ENCODE assay signal across 1 cellular context in genomic region chr2:177164584-177165052, GRCh38.
TF ChIP-seq lines count a peak whose summit lies in the region.

No MANE protein-coding gene starts in this region.

TF ChIP-seq in HEK293, 187 proteins besides CTCF, POLR2A, EP300 and RAD21 (continued from another document and continues in another):
- no peak for TF ChIP-seq ZNF18 (tag by site-specific recombination; IDR thresholded peaks at IDR 0.05)
- TF ChIP-seq PBX3 (CRISPR knock-in tag; IDR thresholded peaks at IDR 0.05): no peak
- no peak for TF ChIP-seq ZNF677 (tag by site-specific recombination; IDR thresholded peaks at IDR 0.05)
- TF ChIP-seq IKZF3 (tag by site-specific recombination; IDR thresholded peaks at IDR 0.05): 0 out of 2 replicates have a peak, but pooled peaks have one; percentile 39
- TF ChIP-seq ZNF394 (tag by site-specific recombination; IDR thresholded peaks at IDR 0.05; ENCODE audit: borderline replicate concordance): no peak
- no peak for TF ChIP-seq SCRT1 (tag by site-specific recombination; IDR thresholded peaks at IDR 0.05; ENCODE audit: borderline replicate concordance)
- TF ChIP-seq ZNF530 (tag by site-specific recombination; IDR thresholded peaks at IDR 0.05; ENCODE audit: low read depth): no peak
- no peak for TF ChIP-seq TCF7L2 (IDR thresholded peaks at IDR 0.05; ENCODE audit: borderline replicate concordance, low read depth, low read length)
- 0 out of 2 replicates have a peak, but pooled peaks have one; percentile 45 for TF ChIP-seq ZNF366 (tag by site-specific recombination; conservative IDR thresholded peaks at IDR 0.05)
- no peak for TF ChIP-seq ZNF830 (tag by site-specific recombination; IDR thresholded peaks at IDR 0.05; ENCODE audit: low read depth)
- TF ChIP-seq ZSCAN18 (tag by site-specific recombination; IDR thresholded peaks at IDR 0.05): no peak
- TF ChIP-seq ZNF133 (tag by site-specific recombination; IDR thresholded peaks at IDR 0.05): no peak
- TF ChIP-seq ZFP69B (tag by site-specific recombination; IDR thresholded peaks at IDR 0.05): peak; percentile 58; the same call in 1 of the 2 replicates
- TF ChIP-seq ZNF561 (tag by site-specific recombination; IDR thresholded peaks at IDR 0.05; ENCODE audit: borderline replicate concordance): peak; percentile 52; the same call in 1 of the 2 replicates
- no peak for TF ChIP-seq KLF9 (tag by site-specific recombination; IDR thresholded peaks at IDR 0.05; ENCODE audit: low read depth)
- peak; percentile 94 for TF ChIP-seq ZBTB17 (tag by site-specific recombination; IDR thresholded peaks at IDR 0.05)
- 0 out of 2 replicates have a peak, but pooled peaks have one; percentile 23 for TF ChIP-seq ZNF76 (tag by site-specific recombination; IDR thresholded peaks at IDR 0.05; ENCODE audit: borderline replicate concordance, low read depth)
- peak; percentile 73 for TF ChIP-seq SP7 (tag by site-specific recombination; IDR thresholded peaks at IDR 0.05)
- TF ChIP-seq ZNF404 (tag by site-specific recombination; IDR thresholded peaks at IDR 0.05): no peak
- TF ChIP-seq ZNF138 (tag by site-specific recombination; IDR thresholded peaks at IDR 0.05; ENCODE audit: borderline replicate concordance): no peak
- TF ChIP-seq ZNF610 (tag by site-specific recombination; IDR thresholded peaks at IDR 0.05; ENCODE audit: borderline replicate concordance): peak; percentile 41; the same call in 1 of the 2 replicates
- TF ChIP-seq ZXDB (tag by site-specific recombination; IDR thresholded peaks at IDR 0.05): peak; percentile 32; the same call in 1 of the 2 replicates
- peak; percentile 46; the same call in 1 of the 2 replicates for TF ChIP-seq ZNF335 (tag by site-specific recombination; conservative IDR thresholded peaks at IDR 0.05)
- peak; percentile 38; the same call in 1 of the 2 replicates for TF ChIP-seq ZBTB44 (tag by site-specific recombination; IDR thresholded peaks at IDR 0.05)
- TF ChIP-seq ZNF639 (tag by site-specific recombination; IDR thresholded peaks at IDR 0.05): peak; percentile 61
- TF ChIP-seq ZNF19 (tag by site-specific recombination; IDR thresholded peaks at IDR 0.05; ENCODE audit: low read depth): no peak
- no peak for TF ChIP-seq PRDM1 (tag by site-specific recombination; IDR thresholded peaks at IDR 0.05)
- peak; percentile 68 for TF ChIP-seq ZNF24 (tag by site-specific recombination; IDR thresholded peaks at IDR 0.05)
- peak; percentile 49 for TF ChIP-seq YY2 (tag by site-specific recombination; IDR thresholded peaks at IDR 0.05)
- TF ChIP-seq ZNF391 (tag by site-specific recombination; IDR thresholded peaks at IDR 0.05; ENCODE audit: borderline replicate concordance, low read depth): peak; percentile 40; the same call in 1 of the 2 replicates
- TF ChIP-seq OSR2 (tag by site-specific recombination; IDR thresholded peaks at IDR 0.05): no peak
- no peak for TF ChIP-seq PATZ1 (tag by site-specific recombination; IDR thresholded peaks at IDR 0.05)
- TF ChIP-seq ZSCAN30 (tag by site-specific recombination; IDR thresholded peaks at IDR 0.05): peak; percentile 79; the same call in 1 of the 2 replicates
- TF ChIP-seq ZNF473 (tag by site-specific recombination; IDR thresholded peaks at IDR 0.05): no peak
- no peak for TF ChIP-seq ZNF341 (tag by site-specific recombination; IDR thresholded peaks at IDR 0.05; ENCODE audit: low read depth)
- 0 out of 2 replicates have a peak, but pooled peaks have one; percentile 14 for TF ChIP-seq ZNF184 (tag by site-specific recombination; IDR thresholded peaks at IDR 0.05)
- no peak for TF ChIP-seq ZNF580 (tag by site-specific recombination; IDR thresholded peaks at IDR 0.05)
- no peak for TF ChIP-seq ZNF600 (tag by site-specific recombination; IDR thresholded peaks at IDR 0.05)
- peak; percentile 77 for TF ChIP-seq PRDM6 (tag by site-specific recombination; IDR thresholded peaks at IDR 0.05)
- TF ChIP-seq ZNF362 (tag by site-specific recombination; IDR thresholded peaks at IDR 0.05): 0 out of 2 replicates have a peak, but pooled peaks have one; percentile 60
- no peak for TF ChIP-seq ZNF140 (tag by site-specific recombination; IDR thresholded peaks at IDR 0.05)
- no peak for TF ChIP-seq ZNF596 (tag by site-specific recombination; IDR thresholded peaks at IDR 0.05)
- peak; percentile 87 for TF ChIP-seq ZNF2 (tag by site-specific recombination; IDR thresholded peaks at IDR 0.05)
- TF ChIP-seq ZNF501 (tag by site-specific recombination; IDR thresholded peaks at IDR 0.05): 0 out of 2 replicates have a peak, but pooled peaks have one; percentile 41
- no peak for TF ChIP-seq ZNF843 (tag by site-specific recombination; IDR thresholded peaks at IDR 0.05)
- no peak for TF ChIP-seq ZNF37A (tag by site-specific recombination; IDR thresholded peaks at IDR 0.05)
- peak; percentile 62; the same call in 1 of the 2 replicates for TF ChIP-seq KLF16 (tag by site-specific recombination; IDR thresholded peaks at IDR 0.05)
- TF ChIP-seq BCL6B (tag by site-specific recombination; IDR thresholded peaks at IDR 0.05): no peak
- no peak for TF ChIP-seq ZNF624 (tag by site-specific recombination; IDR thresholded peaks at IDR 0.05)
- no peak for TF ChIP-seq ZNF10 (tag by site-specific recombination; IDR thresholded peaks at IDR 0.05)
- peak; percentile 80 for TF ChIP-seq ATF2 (tag by site-specific recombination; IDR thresholded peaks at IDR 0.05; ENCODE audit: low read depth)
- TF ChIP-seq ZNF514 (tag by site-specific recombination; IDR thresholded peaks at IDR 0.05): no peak
- no peak for TF ChIP-seq ZNF791 (tag by site-specific recombination; IDR thresholded peaks at IDR 0.05)
